22 cellular contexts compared by ENCODE assay signal in the genomic region with DNA sequence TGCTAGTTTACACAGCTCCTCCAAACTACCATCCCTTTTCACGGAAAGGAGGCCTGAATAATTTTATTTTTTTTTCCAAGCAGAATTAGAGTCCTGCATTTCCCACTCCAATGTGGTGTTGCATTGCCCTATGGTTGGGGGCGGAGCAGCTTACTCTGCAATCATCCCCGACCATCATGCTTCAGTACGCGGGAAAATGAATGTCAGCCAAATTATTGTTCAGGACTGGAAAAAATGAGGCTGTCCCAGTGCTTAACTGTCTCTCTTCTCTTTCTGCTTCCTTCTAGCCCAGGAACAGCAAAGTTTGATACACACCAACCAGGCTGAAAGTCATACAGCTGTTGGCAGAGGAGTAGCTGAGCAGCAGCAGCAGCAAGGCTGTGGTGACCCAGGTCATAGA. TPM values are rescaled to one million over a fixed set of nuclear protein-coding genes. Genes with fewer than 3 reads are reported as not detected.
DNase-seq lines count a peak whose midpoint lies in the region; ATAC-seq, FAIRE-seq and TF ChIP-seq lines count a peak whose summit lies in the region.
"Had no signal": no experiment of that assay in that cellular context is flagged by ENCODE, and none has a peak within 500 bp of the region (broad histone marks: within the 10 kb centered on the region; RNA-seq: fewer than 3 reads in every experiment).

No MANE protein-coding gene starts in this region.

- H3K36me3 Mint-ChIP-seq in neural progenitor cell = peaks cover 40% of the 10 kb centered on the region
- no peaks in the 10 kb centered on the region for H3K36me3 Mint-ChIP-seq in natural killer cell
- H3K36me3 Mint-ChIP-seq: CD4-positive, alpha-beta memory T cell had no signal

- no peak overlapping the region for H2BK15ac ChIP-seq in H1 (ENCODE audit: low read length)

- no peak overlapping the region for H3K27ac ChIP-seq in H1 (ENCODE audit: low read depth, low read length)
- no peak overlapping the region for H3K27ac ChIP-seq in neural progenitor cell

- TF ChIP-seq POLR2A in H1 (IDR thresholded peaks at IDR 0.05; ENCODE audit: control extremely low read depth in 1 of 2, low read depth in 2 of 2, low read length in 2 of 2) = no peak

- no peak overlapping the region for H3K18ac ChIP-seq in H1 (ENCODE audit: extremely low read depth, low read length)

- H3K27ac Mint-ChIP-seq in neural progenitor cell = peak overlapping the region; percentile 54
- no peak overlapping the region for H3K27ac Mint-ChIP-seq in natural killer cell
- H3K27ac Mint-ChIP-seq: CD4-positive, alpha-beta memory T cell had no signal

- H3K4ac ChIP-seq in H1 (replicated peaks; ENCODE audit: insufficient read length, low read depth, low read length) = no peak overlapping the region

- H4K8ac ChIP-seq in H1 (ENCODE audit: extremely low read depth, insufficient read depth, low read length) = no peak overlapping the region

- no peak overlapping the region for H4K91ac ChIP-seq in H1 (replicated peaks; ENCODE audit: insufficient read length, low read length)

- H3K4me1 ChIP-seq in H1 (replicated peaks in 1 of 4; ENCODE audit: control insufficient read depth in 3 of 4, insufficient read depth in 4 of 4, low read length in 3 of 4) (no peaks in the 10 kb centered on the region), neural progenitor cell (peaks cover 5% of the 10 kb centered on the region)

- no peaks in the 10 kb centered on the region for H3K27me3 Mint-ChIP-seq in neural progenitor cell (ENCODE audit: insufficient read depth, low read depth)
- H3K27me3 Mint-ChIP-seq in natural killer cell (ENCODE audit: low read depth in 2 of 2) = no peaks in the 10 kb centered on the region

- H3K9ac ChIP-seq in H1 (replicated peaks in 1 of 4; ENCODE audit: extremely low read depth in 1 of 4, low read depth in 3 of 4, low read length in 3 of 4) = no peak overlapping the region
- no peak overlapping the region for H3K9ac ChIP-seq in neural progenitor cell

- H3K23ac ChIP-seq in H1 (ENCODE audit: insufficient read length) = no peak overlapping the region

- H3F3A ChIP-seq in neural progenitor cell (ENCODE audit: low read depth) = no peaks in the 10 kb centered on the region

- no peak overlapping the region for H3K14ac ChIP-seq in H1 (ENCODE audit: insufficient read length)

- no peak for FAIRE-seq in H1 (lab: Jason Lieb, UNC)
- FAIRE-seq: GM12891, GM18507 had no signal

- no peak for TF ChIP-seq EP300 in H1 (IDR thresholded peaks at IDR 0.05; ENCODE audit: borderline replicate concordance in 1 of 2, low read depth in 2 of 2, low read length in 2 of 2)

- H2BK120ac ChIP-seq in H1 (replicated peaks; ENCODE audit: low read depth, low read length) = no peak overlapping the region

- H3K23me2 ChIP-seq in H1 (ENCODE audit: low read depth, low read length) = no peaks in the 10 kb centered on the region

- H3K56ac ChIP-seq in H1 (replicated peaks; ENCODE audit: insufficient read length, low read depth, low read length) = no peak overlapping the region

- POLR2A ChIA-PET in H1 (lab: Charles Lee; ENCODE audit: partially characterized antibody) = no interaction called here

- DNase-seq in NCI-H1048 (lab: John Stamatoyannopoulos, UW) = peak; percentile 31
- peak; percentile 63 for DNase-seq in NCI-H2227 (lab: John Stamatoyannopoulos, UW; ENCODE audit: unreplicated experiment)
- no peak for DNase-seq in H1 (ENCODE audit: low read depth in 1 of 2, low spot score in 2 of 2)
- DNase-seq in neural progenitor cell (ENCODE audit: low spot score) = no peak
- DNase-seq in natural killer cell = no peak
- DNase-seq in T-helper 2 cell = no peak
- DNase-seq: C1 segment of cervical spinal cord; Calu3; CD4-positive, alpha-beta memory T cell; COR-L47; DMS53; DMS79 treated with DMSO at 0.1 percent for 48 hours; GF-D8; GOT3; H7; HCEC 1CT had no signal

- 0 out of 2 replicates have a peak overlapping the region, but pooled peaks have one; percentile 55 for H2AFZ ChIP-seq in H1 (ENCODE audit: low read length)
- H2AFZ ChIP-seq in neural progenitor cell (replicated peaks) = peak overlapping the region; percentile 15

- H3K9me3 Mint-ChIP-seq in neural progenitor cell (peaks cover 20% of the 10 kb centered on the region), natural killer cell (no peaks in the 10 kb centered on the region)

- no peak overlapping the region for H2BK5ac ChIP-seq in H1 (ENCODE audit: low read depth, low read length)

- peaks cover 7% of the 10 kb centered on the region for H3K4me1 Mint-ChIP-seq in neural progenitor cell
- H3K4me1 Mint-ChIP-seq in natural killer cell = no peaks in the 10 kb centered on the region

- H3K9me3 ChIP-seq in H1 (ENCODE audit: insufficient read depth in 2 of 2, low read depth in 1 of 2, low read length in 1 of 2) (no peaks in the 10 kb centered on the region), neural progenitor cell (ENCODE audit: low read depth) (no peaks in the 10 kb centered on the region)

- ATAC-seq in GM19328 (IDR thresholded peaks at IDR 0.05; ENCODE audit: unreplicated experiment) (no peak), natural killer cell (no peak)

- H3K4me2 ChIP-seq in H1 (ENCODE audit: insufficient read depth in 1 of 2, low read depth in 2 of 2, low read length in 2 of 2) (no peak overlapping the region), neural progenitor cell (no peak overlapping the region)

- no peaks in the 10 kb centered on the region for H3K79me1 ChIP-seq in H1 (ENCODE audit: low read depth, low read length)

- 90% methylated on average over 5 of the region's 5 CpGs; no CpG with 5 or more reads in 1 of the 2 experiments for WGBS in H1 (ENCODE audit: extremely low coverage in 1 of 2, insufficient coverage in 1 of 2, insufficient read length in 1 of 2, insufficient replicate concordance in 2 of 2, low coverage in 1 of 2, low lambda C conversion rate in 2 of 2, missing lambda C conversion rate in 1 of 2), 2 experiments

- TF ChIP-seq CTCF in H1 (IDR thresholded peaks at IDR 0.05; ENCODE audit: control extremely low read depth in 1 of 3, insufficient read depth in 1 of 3, low read depth in 1 of 3, low read length in 3 of 3) (no peak), neural progenitor cell (IDR thresholded peaks at IDR 0.05) (no peak), natural killer cell (IDR thresholded peaks at IDR 0.05) (no peak)

- H3K36me3 ChIP-seq in H1 (ENCODE audit: control insufficient read depth in 2 of 4, insufficient read depth in 4 of 4, low read length in 3 of 4) (no peaks in the 10 kb centered on the region), neural progenitor cell (no peaks in the 10 kb centered on the region)

- CTCF ChIA-PET in H1 (lab: Charles Lee; ENCODE audit: partially characterized antibody) = interaction anchor here (0.7 to 1.6 kb wide), 4 partner anchors 13 to 29 kb away, joined by 3 to 5 read pairs (median 4); no protein-coding TSS in a partner anchor

- H3K79me2 ChIP-seq in H1 (ENCODE audit: control insufficient read depth in 1 of 2, insufficient read depth in 2 of 2, low read length in 2 of 2) = no peaks in the 10 kb centered on the region
- H3K79me2 ChIP-seq in neural progenitor cell (ENCODE audit: low read depth) = no peaks in the 10 kb centered on the region

- H2AK5ac ChIP-seq in H1 (ENCODE audit: low read depth, low read length) = no peak overlapping the region

- H4K20me1 ChIP-seq in H1 (replicated peaks in 1 of 2; ENCODE audit: control insufficient read depth in 1 of 2, insufficient read depth in 2 of 2, low read length in 2 of 2) (no peaks in the 10 kb centered on the region), neural progenitor cell (ENCODE audit: low read depth) (no peaks in the 10 kb centered on the region)

- no peak for TF ChIP-seq RAD21 in H1 (IDR thresholded peaks at IDR 0.05 in 1 of 2, conservative IDR thresholded peaks at IDR 0.05 in 1 of 2; ENCODE audit: low read depth in 2 of 2, low read length in 2 of 2)

- H2BK20ac ChIP-seq in H1 (ENCODE audit: low read length) = no peak overlapping the region

- H4K5ac ChIP-seq in H1 (ENCODE audit: insufficient read length, low read depth, low read length) = no peak overlapping the region

- H3K4me3 ChIP-seq in H1 (ENCODE audit: extremely low read depth in 1 of 4, insufficient read depth in 2 of 4, low read depth in 3 of 4, low read length in 4 of 4) (no peak overlapping the region), neural progenitor cell (no peak overlapping the region)

- no peak overlapping the region for H2BK12ac ChIP-seq in H1 (ENCODE audit: low read depth, low read length)

- H3K4me3 Mint-ChIP-seq in neural progenitor cell (no peak overlapping the region), natural killer cell (no peak overlapping the region)
- H3K4me3 Mint-ChIP-seq: CD4-positive, alpha-beta memory T cell had no signal

- H3K27me3 ChIP-seq in H1 (replicated peaks in 1 of 4; ENCODE audit: control insufficient read depth in 3 of 4, extremely low read depth in 1 of 4, insufficient read depth in 3 of 4, low read length in 3 of 4) (no peaks in the 10 kb centered on the region), neural progenitor cell (no peaks in the 10 kb centered on the region)

- intact Hi-C loops in natural killer cell (cut with micrococcal nuclease) = no loop called here

TF ChIP-seq in H1, 55 proteins besides CTCF, POLR2A, EP300 and RAD21:
- TF ChIP-seq TBP (IDR thresholded peaks at IDR 0.05; ENCODE audit: low read depth, low read length) (no peak), TAF7 (optimal IDR thresholded peaks at IDR 0.05; ENCODE audit: borderline replicate concordance, low read depth, low read length) (no peak), TCF12 (IDR thresholded peaks at IDR 0.05; ENCODE audit: low read depth, low read length) (no peak)
- TF ChIP-seq, protein P1, sequence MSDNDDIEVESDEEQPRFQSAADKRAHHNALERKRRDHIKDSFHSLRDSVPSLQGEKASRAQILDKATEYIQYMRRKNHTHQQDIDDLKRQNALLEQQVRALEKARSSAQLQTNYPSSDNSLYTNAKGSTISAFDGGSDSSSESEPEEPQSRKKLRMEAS (IDR thresholded peaks at IDR 0.05) = no peak

RNA-seq across cellular contexts. Expression of a gene that starts 28.2 kb away (rescaled TPM):
- not detected in 2 replicates for total RNA-seq in H1 (2021; fragmentation: NEBNext Ultra II Directional; extraction: Animal tissue kit (Norgen Biotek cat#: 25700))
- polyA plus RNA-seq in H1 (2011; rRNA removed) = 0.02 TPM in 1 of 2 replicates, not detected in the other
- 0.01 TPM for polyA plus RNA-seq in H1 (2011; cell fraction: cytosol; rRNA removed)
- polyA plus RNA-seq in H1 (2011; cell fraction: nucleus; rRNA removed) = not detected
- 0.07 to 0.18 TPM in 2 of 4 replicates, not detected in the others for polyA plus RNA-seq in H1 (2012, experiment 1 of 2)
- polyA plus RNA-seq in H1 (2012, experiment 2 of 2) = not detected
- polyA plus RNA-seq in H1 (2013, experiment 1 of 2) = not detected
- not detected for polyA plus RNA-seq in H1 (2013, experiment 2 of 2)
- 0.03 TPM in 1 of 2 replicates, not detected in the other for polyA minus RNA-seq in H1 (2011; rRNA and poly(A)+ RNA removed)
- not detected for polyA minus RNA-seq in H1 (2011; cell fraction: cytosol; rRNA and poly(A)+ RNA removed)
- polyA minus RNA-seq in H1 (2011; cell fraction: nucleus; rRNA and poly(A)+ RNA removed) = not detected
- total RNA-seq in neural progenitor cell (ENCODE audit: low replicate concordance) (0.37 TPM in 2 replicates), natural killer cell (1 to 10 TPM; 1.2 to 2.0 (median 1.8) TPM)
- total RNA-seq: A172, Calu3, Daoy had no signal
- polyA plus RNA-seq: BJ had no signal

Comparison
In these comparisons a context has a peak if more than half of its experiments do, and no peak if none do; other contexts are left out.
1. DNase-seq: peak in NCI-H1048 (single experiment) and NCI-H2227 (single experiment); none in H1 (0 of 2), neural progenitor cell (single experiment), natural killer cell (single experiment) and T-helper 2 cell (0 of 5).